1 cellular context compared by ENCODE assay signal in genomic region chr1:53402891-53403655, GRCh38.
TF ChIP-seq lines count a peak whose summit lies in the region.

No MANE protein-coding gene starts in this region.

TF ChIP-seq in GM12891, 5 proteins besides CTCF, POLR2A, EP300 and RAD21 (continued from another document):
- TF ChIP-seq POLR2AphosphoS5 (IDR thresholded peaks at IDR 0.05; ENCODE audit: low read depth, low read length) (no peak), SPI1 (IDR thresholded peaks at IDR 0.05; ENCODE audit: low read depth, low read length) (no peak), TAF1 (IDR thresholded peaks at IDR 0.05; ENCODE audit: low read depth, low read length) (no peak), POU2F2 (IDR thresholded peaks at IDR 0.05; ENCODE audit: low read depth, low read length) (no peak)
